In genomic region chr1:53693773-53694717, GRCh38 we compare ENCODE assay signal across 1 cellular context.
TF ChIP-seq lines count a peak whose summit lies in the region.

No MANE protein-coding gene starts in this region.

TF ChIP-seq in H1, 55 proteins besides CTCF, POLR2A, EP300 and RAD21 (continued from another document):
- no peak for TF ChIP-seq TCF12 (IDR thresholded peaks at IDR 0.05; ENCODE audit: low read depth, low read length)
- TF ChIP-seq, protein P1, sequence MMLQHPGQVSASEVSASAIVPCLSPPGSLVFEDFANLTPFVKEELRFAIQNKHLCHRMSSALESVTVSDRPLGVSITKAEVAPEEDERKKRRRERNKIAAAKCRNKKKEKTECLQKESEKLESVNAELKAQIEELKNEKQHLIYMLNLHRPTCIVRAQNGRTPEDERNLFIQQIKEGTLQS (IDR thresholded peaks at IDR 0.05; ENCODE audit: insufficient read depth, low read depth, low read length): no peak
- TF ChIP-seq, protein P2, sequence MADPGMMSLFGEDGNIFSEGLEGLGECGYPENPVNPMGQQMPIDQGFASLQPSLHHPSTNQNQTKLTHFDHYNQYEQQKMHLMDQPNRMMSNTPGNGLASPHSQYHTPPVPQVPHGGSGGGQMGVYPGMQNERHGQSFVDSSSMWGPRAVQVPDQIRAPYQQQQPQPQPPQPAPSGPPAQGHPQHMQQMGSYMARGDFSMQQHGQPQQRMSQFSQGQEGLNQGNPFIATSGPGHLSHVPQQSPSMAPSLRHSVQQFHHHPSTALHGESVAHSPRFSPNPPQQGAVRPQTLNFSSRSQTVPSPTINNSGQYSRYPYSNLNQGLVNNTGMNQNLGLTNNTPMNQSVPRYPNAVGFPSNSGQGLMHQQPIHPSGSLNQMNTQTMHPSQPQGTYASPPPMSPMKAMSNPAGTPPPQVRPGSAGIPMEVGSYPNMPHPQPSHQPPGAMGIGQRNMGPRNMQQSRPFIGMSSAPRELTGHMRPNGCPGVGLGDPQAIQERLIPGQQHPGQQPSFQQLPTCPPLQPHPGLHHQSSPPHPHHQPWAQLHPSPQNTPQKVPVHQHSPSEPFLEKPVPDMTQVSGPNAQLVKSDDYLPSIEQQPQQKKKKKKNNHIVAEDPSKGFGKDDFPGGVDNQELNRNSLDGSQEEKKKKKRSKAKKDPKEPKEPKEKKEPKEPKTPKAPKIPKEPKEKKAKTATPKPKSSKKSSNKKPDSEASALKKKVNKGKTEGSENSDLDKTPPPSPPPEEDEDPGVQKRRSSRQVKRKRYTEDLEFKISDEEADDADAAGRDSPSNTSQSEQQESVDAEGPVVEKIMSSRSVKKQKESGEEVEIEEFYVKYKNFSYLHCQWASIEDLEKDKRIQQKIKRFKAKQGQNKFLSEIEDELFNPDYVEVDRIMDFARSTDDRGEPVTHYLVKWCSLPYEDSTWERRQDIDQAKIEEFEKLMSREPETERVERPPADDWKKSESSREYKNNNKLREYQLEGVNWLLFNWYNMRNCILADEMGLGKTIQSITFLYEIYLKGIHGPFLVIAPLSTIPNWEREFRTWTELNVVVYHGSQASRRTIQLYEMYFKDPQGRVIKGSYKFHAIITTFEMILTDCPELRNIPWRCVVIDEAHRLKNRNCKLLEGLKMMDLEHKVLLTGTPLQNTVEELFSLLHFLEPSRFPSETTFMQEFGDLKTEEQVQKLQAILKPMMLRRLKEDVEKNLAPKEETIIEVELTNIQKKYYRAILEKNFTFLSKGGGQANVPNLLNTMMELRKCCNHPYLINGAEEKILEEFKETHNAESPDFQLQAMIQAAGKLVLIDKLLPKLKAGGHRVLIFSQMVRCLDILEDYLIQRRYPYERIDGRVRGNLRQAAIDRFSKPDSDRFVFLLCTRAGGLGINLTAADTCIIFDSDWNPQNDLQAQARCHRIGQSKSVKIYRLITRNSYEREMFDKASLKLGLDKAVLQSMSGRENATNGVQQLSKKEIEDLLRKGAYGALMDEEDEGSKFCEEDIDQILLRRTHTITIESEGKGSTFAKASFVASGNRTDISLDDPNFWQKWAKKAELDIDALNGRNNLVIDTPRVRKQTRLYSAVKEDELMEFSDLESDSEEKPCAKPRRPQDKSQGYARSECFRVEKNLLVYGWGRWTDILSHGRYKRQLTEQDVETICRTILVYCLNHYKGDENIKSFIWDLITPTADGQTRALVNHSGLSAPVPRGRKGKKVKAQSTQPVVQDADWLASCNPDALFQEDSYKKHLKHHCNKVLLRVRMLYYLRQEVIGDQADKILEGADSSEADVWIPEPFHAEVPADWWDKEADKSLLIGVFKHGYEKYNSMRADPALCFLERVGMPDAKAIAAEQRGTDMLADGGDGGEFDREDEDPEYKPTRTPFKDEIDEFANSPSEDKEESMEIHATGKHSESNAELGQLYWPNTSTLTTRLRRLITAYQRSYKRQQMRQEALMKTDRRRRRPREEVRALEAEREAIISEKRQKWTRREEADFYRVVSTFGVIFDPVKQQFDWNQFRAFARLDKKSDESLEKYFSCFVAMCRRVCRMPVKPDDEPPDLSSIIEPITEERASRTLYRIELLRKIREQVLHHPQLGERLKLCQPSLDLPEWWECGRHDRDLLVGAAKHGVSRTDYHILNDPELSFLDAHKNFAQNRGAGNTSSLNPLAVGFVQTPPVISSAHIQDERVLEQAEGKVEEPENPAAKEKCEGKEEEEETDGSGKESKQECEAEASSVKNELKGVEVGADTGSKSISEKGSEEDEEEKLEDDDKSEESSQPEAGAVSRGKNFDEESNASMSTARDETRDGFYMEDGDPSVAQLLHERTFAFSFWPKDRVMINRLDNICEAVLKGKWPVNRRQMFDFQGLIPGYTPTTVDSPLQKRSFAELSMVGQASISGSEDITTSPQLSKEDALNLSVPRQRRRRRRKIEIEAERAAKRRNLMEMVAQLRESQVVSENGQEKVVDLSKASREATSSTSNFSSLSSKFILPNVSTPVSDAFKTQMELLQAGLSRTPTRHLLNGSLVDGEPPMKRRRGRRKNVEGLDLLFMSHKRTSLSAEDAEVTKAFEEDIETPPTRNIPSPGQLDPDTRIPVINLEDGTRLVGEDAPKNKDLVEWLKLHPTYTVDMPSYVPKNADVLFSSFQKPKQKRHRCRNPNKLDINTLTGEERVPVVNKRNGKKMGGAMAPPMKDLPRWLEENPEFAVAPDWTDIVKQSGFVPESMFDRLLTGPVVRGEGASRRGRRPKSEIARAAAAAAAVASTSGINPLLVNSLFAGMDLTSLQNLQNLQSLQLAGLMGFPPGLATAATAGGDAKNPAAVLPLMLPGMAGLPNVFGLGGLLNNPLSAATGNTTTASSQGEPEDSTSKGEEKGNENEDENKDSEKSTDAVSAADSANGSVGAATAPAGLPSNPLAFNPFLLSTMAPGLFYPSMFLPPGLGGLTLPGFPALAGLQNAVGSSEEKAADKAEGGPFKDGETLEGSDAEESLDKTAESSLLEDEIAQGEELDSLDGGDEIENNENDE (IDR thresholded peaks at IDR 0.05; ENCODE audit: insufficient replicate concordance, low read length): no peak
- no peak for TF ChIP-seq SP2 (IDR thresholded peaks at IDR 0.05; ENCODE audit: low read length)
- TF ChIP-seq, protein P3, sequence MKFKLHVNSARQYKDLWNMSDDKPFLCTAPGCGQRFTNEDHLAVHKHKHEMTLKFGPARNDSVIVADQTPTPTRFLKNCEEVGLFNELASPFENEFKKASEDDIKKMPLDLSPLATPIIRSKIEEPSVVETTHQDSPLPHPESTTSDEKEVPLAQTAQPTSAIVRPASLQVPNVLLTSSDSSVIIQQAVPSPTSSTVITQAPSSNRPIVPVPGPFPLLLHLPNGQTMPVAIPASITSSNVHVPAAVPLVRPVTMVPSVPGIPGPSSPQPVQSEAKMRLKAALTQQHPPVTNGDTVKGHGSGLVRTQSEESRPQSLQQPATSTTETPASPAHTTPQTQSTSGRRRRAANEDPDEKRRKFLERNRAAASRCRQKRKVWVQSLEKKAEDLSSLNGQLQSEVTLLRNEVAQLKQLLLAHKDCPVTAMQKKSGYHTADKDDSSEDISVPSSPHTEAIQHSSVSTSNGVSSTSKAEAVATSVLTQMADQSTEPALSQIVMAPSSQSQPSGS (IDR thresholded peaks at IDR 0.05; ENCODE audit: low read length): no peak
